8 cellular contexts compared by ENCODE assay signal in genomic region chr5:177592905-177593304, GRCh38. TPM values are rescaled to one million over a fixed set of nuclear protein-coding genes. Genes with fewer than 3 reads are reported as not detected.
A peak's percentile ranks its signal among the peaks of the same experiment; 100 is the strongest.
DNase-seq lines count a peak whose midpoint lies in the region; ATAC-seq, FAIRE-seq and TF ChIP-seq lines count a peak whose summit lies in the region.

No MANE protein-coding gene starts in this region.

- peaks cover 1% of the 10 kb centered on the region for H3K36me3 Mint-ChIP-seq in IgD-negative memory B cell

- H3K27me3 ChIP-seq in colonic mucosa: no peaks in the 10 kb centered on the region
- no peaks in the 10 kb centered on the region for H3K27me3 ChIP-seq in muscle layer of duodenum (ENCODE audit: low read depth, low read length)

- peak overlapping the region; percentile 92 to 96 for H3K27ac ChIP-seq in A549
- peak overlapping the region; percentile 85 for H3K27ac ChIP-seq in colonic mucosa
- H3K27ac ChIP-seq in muscle layer of duodenum (ENCODE audit: low read length): peak overlapping the region; percentile 86
- no peak overlapping the region for H3K27ac ChIP-seq in substantia nigra (ENCODE audit: low read depth, low read length, poor library complexity, severe bottlenecking)

- no peak for ATAC-seq in A549
- ATAC-seq in GM21423 (IDR thresholded peaks at IDR 0.05; ENCODE audit: unreplicated experiment): no peak

- H3K4me3 Mint-ChIP-seq in IgD-negative memory B cell: peak overlapping the region; percentile 84 to 100 (median 98)

- TF ChIP-seq POLR2A in A549 (IDR thresholded peaks at IDR 0.05; ENCODE audit: low read length): no peak

- no peak for DNase-seq in A549 (ENCODE audit: low read depth in 1 of 2, low spot score in 1 of 2)
- DNase-seq in colonic mucosa: no peak
- no peak for DNase-seq in activated CD4-positive, CD25-positive, alpha-beta regulatory T cell (lab: John Stamatoyannopoulos, UW)
- no peak for DNase-seq in D341Med (ENCODE audit: low spot score)
- DNase-seq in substantia nigra (lab: John Stamatoyannopoulos, UW): no peak

- no peak for FAIRE-seq in A549 (lab: Jason Lieb, UNC)

- H3K4me1 ChIP-seq in A549 (peaks cover 10% of the 10 kb centered on the region; the same call in 2 of the 3 replicates), colonic mucosa (peaks cover 10% of the 10 kb centered on the region), muscle layer of duodenum (ENCODE audit: control insufficient read depth in 1 of 2, insufficient read depth in 2 of 2, low read length in 2 of 2) (peaks cover 5 to 20% of the 10 kb centered on the region in 2 donors)

- H3K9me3 ChIP-seq in A549: no peaks in the 10 kb centered on the region
- no peaks in the 10 kb centered on the region for H3K9me3 ChIP-seq in colonic mucosa
- no peaks in the 10 kb centered on the region for H3K9me3 ChIP-seq in muscle layer of duodenum (ENCODE audit: control insufficient read depth in 1 of 2, low read length in 2 of 2)

- 58% methylated on average over 13 of the region's 13 CpGs for WGBS in A549 (ENCODE audit: missing lambda C conversion rate)

- H3K36me3 ChIP-seq in colonic mucosa (peaks cover 34% of the 10 kb centered on the region), muscle layer of duodenum (ENCODE audit: control insufficient read depth in 1 of 2, insufficient read depth in 2 of 2, low read length in 2 of 2) (peaks cover 33 to 37% of the 10 kb centered on the region in 2 donors)

- H3K27ac Mint-ChIP-seq in IgD-negative memory B cell: peak overlapping the region; percentile 43 to 98 (median 82)

- H3K9me3 Mint-ChIP-seq in IgD-negative memory B cell: no peaks in the 10 kb centered on the region

- CTCF ChIA-PET in A549 (lab: Yijun Ruan, JAX): interaction anchor here (0.6 to 4.9 kb wide), 8 partner anchors 9 to 597 kb away, joined by 3 to 24 read pairs (median 3); no protein-coding TSS in a partner anchor

- H3K27me3 Mint-ChIP-seq in IgD-negative memory B cell: no peaks in the 10 kb centered on the region

- peaks cover 4 to 12% (median 8%) of the 10 kb centered on the region in 3 donors for H3K4me1 Mint-ChIP-seq in IgD-negative memory B cell

- no peak for TF ChIP-seq EP300 in A549 (IDR thresholded peaks at IDR 0.05)

- H3K4me3 ChIP-seq in A549: peak overlapping the region; percentile 94
- H3K4me3 ChIP-seq in colonic mucosa: peak overlapping the region; percentile 99
- H3K4me3 ChIP-seq in muscle layer of duodenum (ENCODE audit: low read depth in 1 of 2, low read length in 2 of 2): peak overlapping the region; percentile 88 to 94

- peak overlapping the region; percentile 89 to 97 for H3K9ac ChIP-seq in colonic mucosa (ENCODE audit: low read depth in 2 of 2, low read length in 2 of 2)

- peak overlapping the region; percentile 95 for H3K4me2 ChIP-seq in A549

- POLR2A ChIA-PET in A549 (lab: Yijun Ruan, JAX): interaction anchor here (1.0 to 1.4 kb wide), 4 partner anchors 11 to 96 kb away, joined by 3 to 5 read pairs (median 4); partner anchors contain the start of genes DDX41 and PDLIM7

- TF ChIP-seq RAD21 in A549 (conservative IDR thresholded peaks at IDR 0.05 in 1 of 2, IDR thresholded peaks at IDR 0.05 in 1 of 2): no peak

- TF ChIP-seq CTCF in A549 (IDR thresholded peaks at IDR 0.05) (no peak), colonic mucosa (IDR thresholded peaks at IDR 0.05) (no peak)

- intact Hi-C loops in colonic mucosa (cut with DNase I): loop anchor here (10.0 kb wide), 1 partner anchor 78 kb away; the partner anchor contains the start of gene DDX41

TF ChIP-seq in A549, 52 proteins besides CTCF, POLR2A, EP300 and RAD21 (continues in another document):
- TF ChIP-seq KDM1A (IDR thresholded peaks at IDR 0.05; ENCODE audit: low read depth) (no peak), PHF8 (IDR thresholded peaks at IDR 0.05; ENCODE audit: borderline replicate concordance, low read depth) (no peak), FOSL2 (IDR thresholded peaks at IDR 0.05) (no peak), FOSL2 (CRISPR knock-in tag; IDR thresholded peaks at IDR 0.05) (no peak), PBX3 (IDR thresholded peaks at IDR 0.05) (no peak), JUNB (IDR thresholded peaks at IDR 0.05) (no peak), MAFK (IDR thresholded peaks at IDR 0.05; ENCODE audit: partially characterized antibody) (no peak), FOXS1 (CRISPR knock-in tag; IDR thresholded peaks at IDR 0.05) (no peak), CBX8 (IDR thresholded peaks at IDR 0.05) (no peak), CBX2 (IDR thresholded peaks at IDR 0.05; ENCODE audit: borderline replicate concordance, low read depth) (no peak), HOXB5 (CRISPR knock-in tag; IDR thresholded peaks at IDR 0.05) (no peak), ELK1 (IDR thresholded peaks at IDR 0.05; ENCODE audit: low read depth, low read length) (no peak), MAZ (IDR thresholded peaks at IDR 0.05; ENCODE audit: borderline replicate concordance, low read depth, low read length) (no peak), FOSB (CRISPR knock-in tag; IDR thresholded peaks at IDR 0.05) (no peak), HOXB13 (CRISPR knock-in tag; IDR thresholded peaks at IDR 0.05; ENCODE audit: low read depth) (no peak), ZSCAN20 (CRISPR knock-in tag; IDR thresholded peaks at IDR 0.05) (no peak), HEYL (CRISPR knock-in tag; IDR thresholded peaks at IDR 0.05) (no peak), RFX5 (IDR thresholded peaks at IDR 0.05) (no peak), NPAS2 (CRISPR knock-in tag; IDR thresholded peaks at IDR 0.05; ENCODE audit: borderline replicate concordance) (no peak), REST (IDR thresholded peaks at IDR 0.05) (no peak)

RNA-seq across cellular contexts. Expression of gene TMED9, which starts 0.9 kb away (rescaled TPM):
- 168 and 212 TPM in 2 replicates for polyA plus RNA-seq in A549 (2011; rRNA removed)
- 202 and 215 TPM in 2 replicates for polyA plus RNA-seq in A549 (2012; cell fraction: cytosol; rRNA removed)
- 186 and 187 TPM in 2 replicates for polyA plus RNA-seq in A549 (2012; cell fraction: nucleus; rRNA removed)
- 218 to 239 TPM (median 236 TPM) in 3 replicates for polyA plus RNA-seq in A549 (2017; fragmentation: RNase III; extraction: RNeasy Plus Mini Kit Qiagen cat#74134 plus additional on column Dnase treatment)
- 124 and 144 TPM in 2 replicates for polyA minus RNA-seq in A549 (2011; rRNA and poly(A)+ RNA removed)
- polyA plus RNA-seq in IgD-negative memory B cell: 96.6 TPM
- 100 to 1,000 TPM; 187 to 303 TPM for total RNA-seq in colonic mucosa

RNA-seq across cellular contexts. Expression of gene B4GALT7, which starts 7.0 kb away (rescaled TPM):
- 13.0 and 13.3 TPM in 2 replicates for polyA plus RNA-seq in A549 (2011; rRNA removed)
- polyA plus RNA-seq in A549 (2012; cell fraction: cytosol; rRNA removed): 29.2 and 40.8 TPM in 2 replicates
- 46.0 and 64.4 TPM in 2 replicates for polyA plus RNA-seq in A549 (2012; cell fraction: nucleus; rRNA removed)
- 17.1 to 18.2 TPM (median 18.0 TPM) in 3 replicates for polyA plus RNA-seq in A549 (2017; fragmentation: RNase III; extraction: RNeasy Plus Mini Kit Qiagen cat#74134 plus additional on column Dnase treatment)
- 15.7 and 20.9 TPM in 2 replicates for polyA minus RNA-seq in A549 (2011; rRNA and poly(A)+ RNA removed)
- 26.4 TPM for polyA plus RNA-seq in IgD-negative memory B cell
- total RNA-seq in colonic mucosa: 10 to 100 TPM; 19.2 to 30.3 TPM

RNA-seq across cellular contexts. Expression of gene FAM193B, which starts 38.5 kb away (rescaled TPM):
- 19.4 and 23.0 TPM in 2 replicates for polyA plus RNA-seq in A549 (2011; rRNA removed)
- 29.5 and 29.6 TPM in 2 replicates for polyA plus RNA-seq in A549 (2012; cell fraction: cytosol; rRNA removed)
- 184 and 207 TPM in 2 replicates for polyA plus RNA-seq in A549 (2012; cell fraction: nucleus; rRNA removed)
- 24.9 to 31.9 TPM (median 28.9 TPM) in 3 replicates for polyA plus RNA-seq in A549 (2017; fragmentation: RNase III; extraction: RNeasy Plus Mini Kit Qiagen cat#74134 plus additional on column Dnase treatment)
- 10.5 and 18.4 TPM in 2 replicates for polyA minus RNA-seq in A549 (2011; rRNA and poly(A)+ RNA removed)
- 4.5 TPM for polyA plus RNA-seq in IgD-negative memory B cell
- 10 to 100 TPM; 39.4 to 78.6 TPM for total RNA-seq in colonic mucosa
